9 cellular contexts compared by ENCODE assay signal in the genomic region with DNA sequence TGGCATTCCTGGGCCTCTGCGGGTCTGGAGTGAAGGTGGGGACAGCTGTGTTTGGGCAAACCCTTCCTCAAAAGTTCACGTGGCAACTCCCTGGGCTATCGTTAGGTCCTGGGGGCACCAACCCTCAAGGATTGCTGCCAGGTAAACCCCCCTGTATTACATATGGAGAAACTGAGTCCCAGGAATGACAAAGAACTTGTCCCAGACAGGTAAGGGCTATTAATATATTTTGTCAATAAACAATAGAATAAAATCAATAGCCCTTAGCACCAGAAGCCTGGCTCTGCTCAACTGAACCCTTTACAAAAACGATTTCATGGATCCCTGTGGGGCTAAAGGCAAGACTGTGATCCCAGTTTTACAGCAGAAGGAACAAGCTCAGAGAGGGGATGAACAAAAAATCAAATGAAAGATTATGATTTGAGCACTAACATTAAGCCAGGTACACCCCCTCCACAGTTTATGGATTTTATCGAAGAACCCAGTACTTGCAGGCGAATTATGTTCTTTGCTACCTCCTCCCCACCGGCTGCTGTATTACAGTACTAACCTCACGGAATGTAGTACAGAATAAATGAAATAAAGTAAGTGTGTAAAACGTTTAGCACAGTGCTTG. TPM values are rescaled to one million over a fixed set of nuclear protein-coding genes. Genes with fewer than 3 reads are reported as not detected.
A peak's percentile ranks its signal among the peaks of the same experiment; 100 is the strongest.
DNase-seq lines count a peak whose midpoint lies in the region; ATAC-seq and TF ChIP-seq lines count a peak whose summit lies in the region.
"Had no signal": no experiment of that assay in that cellular context is flagged by ENCODE, and none has a peak within 500 bp of the region (broad histone marks: within the 10 kb centered on the region; RNA-seq: fewer than 3 reads in every experiment).

No MANE protein-coding gene starts in this region.

- H2AFZ ChIP-seq in PC-9 = no peak overlapping the region
- no peak overlapping the region for H2AFZ ChIP-seq in fibroblast of lung (ENCODE audit: low read length)

- TF ChIP-seq CTCF in PC-9 (conservative IDR thresholded peaks at IDR 0.05) (no peak), fibroblast of lung (conservative IDR thresholded peaks at IDR 0.05 in 1 of 2, IDR thresholded peaks at IDR 0.05 in 1 of 2; ENCODE audit: low read depth in 1 of 2, low read length in 2 of 2) (no peak)

- no peaks in the 10 kb centered on the region for H3K9me3 ChIP-seq in PC-9 (ENCODE audit: insufficient read depth, low read depth)
- no peaks in the 10 kb centered on the region for H3K9me3 ChIP-seq in fibroblast of lung (ENCODE audit: control insufficient read depth, insufficient read depth, low read depth, low read length)

- H3K4me1 ChIP-seq in PC-9 (replicated peaks; ENCODE audit: insufficient read depth) (peaks cover 64% of the 10 kb centered on the region), fibroblast of lung (ENCODE audit: control insufficient read depth, extremely low read depth, insufficient read depth, low read length) (peaks cover 24% of the 10 kb centered on the region), rectal smooth muscle tissue (ENCODE audit: control insufficient read depth, insufficient read depth, low read length) (peaks cover 8% of the 10 kb centered on the region)

- peaks cover 82% of the 10 kb centered on the region for H3F3A ChIP-seq in PC-9 (ENCODE audit: insufficient read depth, low read depth)

- H3K4me2 ChIP-seq in PC-9 (peak overlapping the region; percentile 90), fibroblast of lung (ENCODE audit: extremely low read depth, insufficient read depth, low read length) (peak overlapping the region; percentile 54)

- H3K4me3 ChIP-seq in PC-9 (peak overlapping the region; percentile 97; the same call in 1 of the 2 replicates), fibroblast of lung (replicated peaks in 1 of 4; ENCODE audit: control extremely low read depth in 1 of 4, insufficient read depth in 1 of 4, low read depth in 3 of 4, low read length in 4 of 4) (peak overlapping the region in 2 of 4 experiments; percentile 84 to 90), rectal smooth muscle tissue (ENCODE audit: low read length) (peak overlapping the region; percentile 77)

- H3K79me2 ChIP-seq in PC-9 (ENCODE audit: low read depth) = peaks cover 37% of the 10 kb centered on the region
- H3K79me2 ChIP-seq in fibroblast of lung (ENCODE audit: control insufficient read depth, insufficient read depth, low read length) = peaks cover 20% of the 10 kb centered on the region

- intact Hi-C loops in PC-9 (cut with micrococcal nuclease; ENCODE audit: unreplicated experiment) = loop anchor here (1.0 kb wide), 1 partner anchor 14 kb away; no protein-coding TSS in a partner anchor

- CTCF ChIA-PET in PC-9 (lab: Charles Lee) = interaction anchor here (7.2 kb wide), 1 partner anchor 42 kb away, joined by 407 read pairs; no protein-coding TSS in a partner anchor

- H3K9ac ChIP-seq in fibroblast of lung (ENCODE audit: insufficient read depth, low read length) = peak overlapping the region; percentile 43
- no peak overlapping the region for H3K9ac ChIP-seq in rectal smooth muscle tissue (ENCODE audit: low read length)

- peaks cover 8% of the 10 kb centered on the region; the same call in 1 of the 2 replicates for H3K36me3 ChIP-seq in PC-9 (ENCODE audit: low read depth)
- H3K36me3 ChIP-seq in fibroblast of lung (ENCODE audit: control insufficient read depth, insufficient read depth, low read length) = no peaks in the 10 kb centered on the region
- no peaks in the 10 kb centered on the region for H3K36me3 ChIP-seq in rectal smooth muscle tissue (ENCODE audit: control insufficient read depth, insufficient read depth, low read length)

- H3K27me3 ChIP-seq in PC-9 (ENCODE audit: insufficient read depth, low read depth) (no peaks in the 10 kb centered on the region), fibroblast of lung (ENCODE audit: control insufficient read depth, insufficient read depth, low read length) (no peaks in the 10 kb centered on the region), rectal smooth muscle tissue (ENCODE audit: control insufficient read depth, insufficient read depth, low read length) (no peaks in the 10 kb centered on the region)

- POLR2A ChIA-PET in PC-9 (lab: Charles Lee; ENCODE audit: unreplicated experiment) = interaction anchor here (0.5 to 1.6 kb wide), 7 partner anchors 14 to 48 kb away, joined by 3 to 21 read pairs (median 7); no protein-coding TSS in a partner anchor

- ATAC-seq in GM21723 (IDR thresholded peaks at IDR 0.05; ENCODE audit: unreplicated experiment) = no peak
- ATAC-seq in HG03442 (IDR thresholded peaks at IDR 0.05; ENCODE audit: unreplicated experiment) = no peak

- BruUV-seq in PC-9 (replicated peaks; lab: Mats Ljungman, UMichigan) = no TSS peak

- peak; percentile 57 for DNase-seq in ELR (ENCODE audit: low read depth)
- no peak for DNase-seq in PC-9
- peak; percentile 45 to 51 for DNase-seq in fibroblast of lung (ENCODE audit: low read depth in 2 of 2)
- no peak for DNase-seq in activated CD4-positive, alpha-beta T cell treated with anti-CD3 and anti-CD28 coated beads for 48 hours
- DNase-seq in NK-92 treated with Interleukin-12 subunit alpha and Interleukin-12 subunit beta, amount 100 ng/mL, for 24 hours (lab: John Stamatoyannopoulos, UW) = no peak
- DNase-seq: T1000 had no signal

- H3K27ac ChIP-seq in PC-9 (peak overlapping the region; percentile 96), fibroblast of lung (ENCODE audit: insufficient read depth, low read length) (peak overlapping the region; percentile 98), rectal smooth muscle tissue (ENCODE audit: low read depth, low read length) (no peak overlapping the region)

- H3K9me2 ChIP-seq in PC-9 (ENCODE audit: insufficient read depth) = no peaks in the 10 kb centered on the region

- peaks cover 5% of the 10 kb centered on the region; the same call in 1 of the 2 replicates for H4K20me1 ChIP-seq in PC-9 (ENCODE audit: insufficient read depth)
- no peaks in the 10 kb centered on the region for H4K20me1 ChIP-seq in fibroblast of lung (ENCODE audit: control insufficient read depth, extremely low read depth, insufficient read depth, low read length)

RNA-seq across cellular contexts. Expression of gene ID1, which starts 2.7 kb away (rescaled TPM):
- 74.4 and 164 TPM in 2 replicates for total RNA-seq in PC-9 (2021)
- 27.4 and 31.1 TPM in 2 replicates for total RNA-seq in fibroblast of lung
- 14.5 and 62.4 TPM in 2 replicates for polyA plus RNA-seq in fibroblast of lung
- 14.5 and 72.5 TPM in 2 replicates for polyA plus RNA-seq in fibroblast of lung (2012)
- 4.3 and 12.7 TPM in 2 replicates for polyA minus RNA-seq in fibroblast of lung (ENCODE audit: low replicate concordance)

RNA-seq across cellular contexts. Expression of gene COX4I2, which starts 30.0 kb away (rescaled TPM):
- total RNA-seq in PC-9 (2021) = not detected in 2 replicates
- not detected in 2 replicates for total RNA-seq in fibroblast of lung
- not detected in 2 replicates for polyA plus RNA-seq in fibroblast of lung
- not detected in 2 replicates for polyA plus RNA-seq in fibroblast of lung (2012)
- not detected in 2 replicates for polyA minus RNA-seq in fibroblast of lung (ENCODE audit: low replicate concordance)

Comparison
In these comparisons a context has a peak if more than half of its experiments do, and no peak if none do; other contexts are left out.
1. DNase-seq: peak in ELR (single experiment) and fibroblast of lung (2 of 2); none in PC-9 (0 of 2), activated CD4-positive, alpha-beta T cell treated with anti-CD3 and anti-CD28 coated beads for 48 hours (single experiment) and NK-92 treated with Interleukin-12 subunit alpha and Interleukin-12 subunit beta, amount 100 ng/mL, for 24 hours (single experiment).